ENCODE assay signal across 23 cellular contexts in the genomic region with DNA sequence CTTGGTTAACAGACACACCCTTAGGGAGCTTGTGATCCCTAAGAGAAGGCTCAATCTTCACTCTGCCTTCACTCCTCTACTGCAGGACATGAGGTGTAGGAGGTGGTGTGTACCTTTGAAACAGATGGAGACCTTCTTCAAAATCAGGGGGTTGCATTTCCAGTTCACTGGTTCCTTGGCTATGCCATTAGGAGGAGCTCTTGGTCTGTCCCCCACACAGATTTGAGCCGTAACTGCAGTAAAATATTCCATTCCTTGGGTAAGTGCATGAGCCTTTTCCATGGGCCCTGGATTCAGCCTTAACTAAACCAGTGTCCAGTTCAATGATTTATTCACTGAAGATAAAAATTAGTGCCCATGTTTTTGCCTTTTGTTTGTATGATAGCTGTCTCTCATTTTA.
DNase-seq lines count a peak whose midpoint lies in the region; ATAC-seq, FAIRE-seq and TF ChIP-seq lines count a peak whose summit lies in the region.
"Had no signal": no experiment of that assay in that cellular context is flagged by ENCODE, and none has a peak within 500 bp of the region (broad histone marks: within the 10 kb centered on the region; RNA-seq: fewer than 3 reads in every experiment).

No MANE protein-coding gene starts in this region.

- H2BK5ac ChIP-seq in H1 (ENCODE audit: low read depth, low read length) = no peak overlapping the region

- no peaks in the 10 kb centered on the region for H3K4me1 ChIP-seq in H1 (replicated peaks in 1 of 4; ENCODE audit: control insufficient read depth in 3 of 4, insufficient read depth in 4 of 4, low read length in 3 of 4)
- H3K4me1 ChIP-seq in Peyer's patch = no peaks in the 10 kb centered on the region
- H3K4me1 ChIP-seq: adrenal gland, heart right ventricle, prostate gland, uterus had no signal

- peaks cover 6% of the 10 kb centered on the region for H3K36me3 Mint-ChIP-seq in nephron (ENCODE audit: low read depth)

- H3K9me3 ChIP-seq in H1 (ENCODE audit: insufficient read depth in 2 of 2, low read depth in 1 of 2, low read length in 1 of 2) (no peaks in the 10 kb centered on the region), Peyer's patch (no peaks in the 10 kb centered on the region)
- H3K9me3 ChIP-seq: adrenal gland, heart right ventricle, prostate gland, uterus had no signal

- H3K9me3 Mint-ChIP-seq in nephron = no peaks in the 10 kb centered on the region
- H3K9me3 Mint-ChIP-seq: activated CD4-positive, alpha-beta memory T cell treated with anti-CD3 and anti-CD28 coated beads, Interleukin-2, amount 10 ng/mL, durations not matched to agents 7 days and 5 days; CD8-positive, alpha-beta memory T cell; stimulated activated effector memory CD8-positive, alpha-beta T cell treated with anti-CD3 and anti-CD28 coated beads, Interleukin-12 subunit alpha, Interleukin-12 subunit beta, amount 100 ng/mL, for 72 hours had no signal

- TF ChIP-seq POLR2A in H1 (IDR thresholded peaks at IDR 0.05; ENCODE audit: control extremely low read depth in 1 of 2, low read depth in 2 of 2, low read length in 2 of 2) (no peak), Peyer's patch (IDR thresholded peaks at IDR 0.05) (no peak)

- H3K36me3 ChIP-seq in H1 (ENCODE audit: control insufficient read depth in 2 of 4, insufficient read depth in 4 of 4, low read length in 3 of 4) = no peaks in the 10 kb centered on the region; a peak in 1 of 8 replicates
- peaks cover 0 to 16% (median 0%) of the 10 kb centered on the region in 3 donors for H3K36me3 ChIP-seq in Peyer's patch
- H3K36me3 ChIP-seq: adrenal gland, prostate gland, uterus had no signal

- H2BK20ac ChIP-seq in H1 (ENCODE audit: low read length) = no peak overlapping the region

- H3K23me2 ChIP-seq in H1 (ENCODE audit: low read depth, low read length) = no peaks in the 10 kb centered on the region

- no peak overlapping the region for H4K5ac ChIP-seq in H1 (ENCODE audit: insufficient read length, low read depth, low read length)

- peak overlapping the region in 2 of 3 experiments; percentile 57 to 88 for H3K27ac Mint-ChIP-seq in nephron
- H3K27ac Mint-ChIP-seq: activated CD4-positive, alpha-beta memory T cell treated with anti-CD3 and anti-CD28 coated beads, Interleukin-2, amount 10 ng/mL, durations not matched to agents 7 days and 5 days; CD8-positive, alpha-beta memory T cell; stimulated activated effector memory CD8-positive, alpha-beta T cell treated with anti-CD3 and anti-CD28 coated beads, Interleukin-12 subunit alpha, Interleukin-12 subunit beta, amount 100 ng/mL, for 72 hours had no signal

- H4K8ac ChIP-seq in H1 (ENCODE audit: extremely low read depth, insufficient read depth, low read length) = no peak overlapping the region

- no peak for ATAC-seq in GM21360 (IDR thresholded peaks at IDR 0.05; ENCODE audit: unreplicated experiment)
- ATAC-seq: GM12878; heart right ventricle; left ventricle myocardium superior; stimulated activated effector memory CD8-positive, alpha-beta T cell treated with anti-CD3 and anti-CD28 coated beads, Interleukin-12 subunit alpha, Interleukin-12 subunit beta, amount 100 ng/mL, for 72 hours had no signal

- H2AK5ac ChIP-seq in H1 (ENCODE audit: low read depth, low read length) = no peak overlapping the region

- no peak for TF ChIP-seq EP300 in H1 (IDR thresholded peaks at IDR 0.05; ENCODE audit: borderline replicate concordance in 1 of 2, low read depth in 2 of 2, low read length in 2 of 2)

- peaks cover 17% of the 10 kb centered on the region for H3K4me1 Mint-ChIP-seq in nephron
- H3K4me1 Mint-ChIP-seq: activated CD4-positive, alpha-beta memory T cell treated with anti-CD3 and anti-CD28 coated beads, Interleukin-2, amount 10 ng/mL, durations not matched to agents 7 days and 5 days; CD8-positive, alpha-beta memory T cell had no signal

- H3K9ac ChIP-seq in H1 (replicated peaks in 1 of 4; ENCODE audit: extremely low read depth in 1 of 4, low read depth in 3 of 4, low read length in 3 of 4) = no peak overlapping the region

- H3K18ac ChIP-seq in H1 (ENCODE audit: extremely low read depth, low read length) = no peak overlapping the region

- no peak overlapping the region for H2BK15ac ChIP-seq in H1 (ENCODE audit: low read length)

- no peak overlapping the region for H3K23ac ChIP-seq in H1 (ENCODE audit: insufficient read length)

- H3K14ac ChIP-seq in H1 (ENCODE audit: insufficient read length) = no peak overlapping the region

- peak in 2 of 3 experiments; percentile 40 to 70; a peak in 2 of 4 replicates for TF ChIP-seq CTCF in H1 (IDR thresholded peaks at IDR 0.05; ENCODE audit: control extremely low read depth in 1 of 3, insufficient read depth in 1 of 3, low read depth in 1 of 3, low read length in 3 of 3)
- TF ChIP-seq CTCF in nephron (IDR thresholded peaks at IDR 0.05; ENCODE audit: unreplicated experiment in 3 of 3) = peak in 2 of 3 experiments; percentile 23 to 24
- TF ChIP-seq CTCF in Peyer's patch (IDR thresholded peaks at IDR 0.05) = no peak

- H3K4ac ChIP-seq in H1 (replicated peaks; ENCODE audit: insufficient read length, low read depth, low read length) = no peak overlapping the region

- 91% methylated on average over 1 of the region's 1 CpG; no CpG with 5 or more reads in 1 of the 2 experiments for WGBS in H1 (ENCODE audit: extremely low coverage in 1 of 2, insufficient coverage in 1 of 2, insufficient read length in 1 of 2, insufficient replicate concordance in 2 of 2, low coverage in 1 of 2, low lambda C conversion rate in 2 of 2, missing lambda C conversion rate in 1 of 2), 2 experiments

- no peak overlapping the region for H3K4me3 Mint-ChIP-seq in nephron
- H3K4me3 Mint-ChIP-seq: activated CD4-positive, alpha-beta memory T cell treated with anti-CD3 and anti-CD28 coated beads, Interleukin-2, amount 10 ng/mL, durations not matched to agents 7 days and 5 days; CD8-positive, alpha-beta memory T cell; stimulated activated effector memory CD8-positive, alpha-beta T cell treated with anti-CD3 and anti-CD28 coated beads, Interleukin-12 subunit alpha, Interleukin-12 subunit beta, amount 100 ng/mL, for 72 hours had no signal

- H2AFZ ChIP-seq in H1 (ENCODE audit: low read length) = no peak overlapping the region

- H2BK12ac ChIP-seq in H1 (ENCODE audit: low read depth, low read length) = no peak overlapping the region

- no peaks in the 10 kb centered on the region for H3K79me2 ChIP-seq in H1 (ENCODE audit: control insufficient read depth in 1 of 2, insufficient read depth in 2 of 2, low read length in 2 of 2)

- H3K4me3 ChIP-seq in H1 (ENCODE audit: extremely low read depth in 1 of 4, insufficient read depth in 2 of 4, low read depth in 3 of 4, low read length in 4 of 4) (no peak overlapping the region), Peyer's patch (no peak overlapping the region)
- H3K4me3 ChIP-seq: adrenal gland, GM12878, heart right ventricle, prostate gland, skin epidermis, uterus had no signal

- CTCF ChIA-PET in H1 (lab: Charles Lee; ENCODE audit: partially characterized antibody) = interaction anchor here (0.6 to 2.5 kb wide), 14 partner anchors 11 to 281 kb away, joined by 3 to 8 read pairs (median 4); no protein-coding TSS in a partner anchor

- no peak overlapping the region for H3K4me2 ChIP-seq in H1 (ENCODE audit: insufficient read depth in 1 of 2, low read depth in 2 of 2, low read length in 2 of 2)

- H4K91ac ChIP-seq in H1 (replicated peaks; ENCODE audit: insufficient read length, low read length) = no peak overlapping the region

- H3K27ac ChIP-seq in H1 (ENCODE audit: low read depth, low read length) = no peak overlapping the region
- H3K27ac ChIP-seq in Peyer's patch = no peak overlapping the region
- H3K27ac ChIP-seq: adrenal gland, heart right ventricle, prostate gland, skin epidermis, uterus had no signal

- POLR2A ChIA-PET in H1 (lab: Charles Lee; ENCODE audit: partially characterized antibody) = no interaction called here

- no peak overlapping the region for H3K56ac ChIP-seq in H1 (replicated peaks; ENCODE audit: insufficient read length, low read depth, low read length)

- no peak overlapping the region for H2BK120ac ChIP-seq in H1 (replicated peaks; ENCODE audit: low read depth, low read length)

- no peaks in the 10 kb centered on the region for H3K27me3 ChIP-seq in H1 (replicated peaks in 1 of 4; ENCODE audit: control insufficient read depth in 3 of 4, extremely low read depth in 1 of 4, insufficient read depth in 3 of 4, low read length in 3 of 4)
- no peaks in the 10 kb centered on the region for H3K27me3 ChIP-seq in Peyer's patch
- H3K27me3 ChIP-seq: adrenal gland, uterus had no signal

- no peak for FAIRE-seq in H1 (lab: Jason Lieb, UNC)
- FAIRE-seq: GM12878, HTR-8/SVneo had no signal

- no peaks in the 10 kb centered on the region for H3K79me1 ChIP-seq in H1 (ENCODE audit: low read depth, low read length)

- DNase-seq in ELF-1 (ENCODE audit: low read depth, low spot score) (peak; percentile 10), NCI-H1092 treated with DMSO at 0.1 percent for 48 hours (lab: John Stamatoyannopoulos, UW) (peak; percentile 18), H1 (ENCODE audit: low read depth in 1 of 2, low spot score in 2 of 2) (no peak), Peyer's patch (no peak), NCI-H1436 treated with DMSO at 0.1 percent for 48 hours (lab: John Stamatoyannopoulos, UW) (no peak)
- DNase-seq: activated CD4-positive, alpha-beta memory T cell treated with anti-CD3 and anti-CD28 coated beads, Interleukin-2, amount 10 ng/mL, durations not matched to agents 7 days and 5 days; activated CD4-positive, CD25-positive, alpha-beta regulatory T cell; activated T-cell treated with anti-CD3 and anti-CD28 coated beads for 4 hours; adrenal gland; CD8-positive, alpha-beta memory T cell; heart right ventricle; KG1; left ventricle myocardium superior; NCI-H1930; stimulated activated CD4-positive, alpha-beta T cell treated with anti-CD3 and anti-CD28 coated beads, Interleukin-2, amount 100 ng/mL, for 24 hours; uterus had no signal

- no peaks in the 10 kb centered on the region for H3K27me3 Mint-ChIP-seq in nephron (ENCODE audit: low read depth)
- H3K27me3 Mint-ChIP-seq: activated CD4-positive, alpha-beta memory T cell treated with anti-CD3 and anti-CD28 coated beads, Interleukin-2, amount 10 ng/mL, durations not matched to agents 7 days and 5 days; CD8-positive, alpha-beta memory T cell had no signal

- no peaks in the 10 kb centered on the region for H4K20me1 ChIP-seq in H1 (replicated peaks in 1 of 2; ENCODE audit: control insufficient read depth in 1 of 2, insufficient read depth in 2 of 2, low read length in 2 of 2)

- TF ChIP-seq RAD21 in H1 (IDR thresholded peaks at IDR 0.05 in 1 of 2, conservative IDR thresholded peaks at IDR 0.05 in 1 of 2; ENCODE audit: low read depth in 2 of 2, low read length in 2 of 2) = peak; percentile 75 to 78

TF ChIP-seq in H1, 55 proteins besides CTCF, POLR2A, EP300 and RAD21:
- TF ChIP-seq CEBPB (IDR thresholded peaks at IDR 0.05; ENCODE audit: low read depth, low read length) (no peak), EGR1 (IDR thresholded peaks at IDR 0.05; ENCODE audit: borderline replicate concordance, low read depth, low read length) (no peak)

Comparison
In these comparisons a context has a peak if more than half of its experiments do, and no peak if none do; other contexts are left out.
1. DNase-seq: peak in ELF-1 (single experiment) and NCI-H1092 treated with DMSO at 0.1 percent for 48 hours (single experiment); none in H1 (0 of 2), Peyer's patch (0 of 3) and NCI-H1436 treated with DMSO at 0.1 percent for 48 hours (single experiment).
2. CTCF ChIP-seq: peak in H1 (2 of 3) and nephron (2 of 3); none in Peyer's patch (0 of 6).